Comparison of ENCODE assay signal across 2 cellular contexts in genomic region chr15:58437531-58438105, GRCh38.
TF ChIP-seq lines count a peak whose summit lies in the region.

No MANE protein-coding gene starts in this region.

TF ChIP-seq in liver, 16 proteins besides CTCF, POLR2A, EP300 and RAD21:
- TF ChIP-seq FOXA2 (IDR thresholded peaks at IDR 0.05) (no peak), JUND (IDR thresholded peaks at IDR 0.05) (no peak), HNF4G (IDR thresholded peaks at IDR 0.05) (no peak), GABPA (IDR thresholded peaks at IDR 0.05 in 1 of 2, conservative IDR thresholded peaks at IDR 0.05 in 1 of 2) (no peak), ATF3 (IDR thresholded peaks at IDR 0.05) (no peak), TAF1 (conservative IDR thresholded peaks at IDR 0.05) (no peak), EGR1 (IDR thresholded peaks at IDR 0.05; ENCODE audit: low read depth in 2 of 2) (no peak), YY1 (IDR thresholded peaks at IDR 0.05) (no peak), MAX (IDR thresholded peaks at IDR 0.05) (no peak), SP1 (IDR thresholded peaks at IDR 0.05) (no peak), HNF4A (conservative IDR thresholded peaks at IDR 0.05) (no peak), FOXA1 (IDR thresholded peaks at IDR 0.05) (no peak)
- TF ChIP-seq, protein P1, sequence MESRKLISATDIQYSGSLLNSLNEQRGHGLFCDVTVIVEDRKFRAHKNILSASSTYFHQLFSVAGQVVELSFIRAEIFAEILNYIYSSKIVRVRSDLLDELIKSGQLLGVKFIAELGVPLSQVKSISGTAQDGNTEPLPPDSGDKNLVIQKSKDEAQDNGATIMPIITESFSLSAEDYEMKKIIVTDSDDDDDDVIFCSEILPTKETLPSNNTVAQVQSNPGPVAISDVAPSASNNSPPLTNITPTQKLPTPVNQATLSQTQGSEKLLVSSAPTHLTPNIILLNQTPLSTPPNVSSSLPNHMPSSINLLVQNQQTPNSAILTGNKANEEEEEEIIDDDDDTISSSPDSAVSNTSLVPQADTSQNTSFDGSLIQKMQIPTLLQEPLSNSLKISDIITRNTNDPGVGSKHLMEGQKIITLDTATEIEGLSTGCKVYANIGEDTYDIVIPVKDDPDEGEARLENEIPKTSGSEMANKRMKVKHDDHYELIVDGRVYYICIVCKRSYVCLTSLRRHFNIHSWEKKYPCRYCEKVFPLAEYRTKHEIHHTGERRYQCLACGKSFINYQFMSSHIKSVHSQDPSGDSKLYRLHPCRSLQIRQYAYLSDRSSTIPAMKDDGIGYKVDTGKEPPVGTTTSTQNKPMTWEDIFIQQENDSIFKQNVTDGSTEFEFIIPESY (IDR thresholded peaks at IDR 0.05) = no peak

TF ChIP-seq in HepG2, 621 proteins besides CTCF, POLR2A, EP300 and RAD21:
- TF ChIP-seq CC2D1A (CRISPR knock-in tag; IDR thresholded peaks at IDR 0.05) (no peak), GTF3A (CRISPR knock-in tag; conservative IDR thresholded peaks at IDR 0.05) (no peak), NPAS2 (CRISPR knock-in tag; IDR thresholded peaks at IDR 0.05; ENCODE audit: borderline replicate concordance) (no peak), PBX3 (CRISPR knock-in tag; IDR thresholded peaks at IDR 0.05; ENCODE audit: borderline replicate concordance) (no peak), HNF4G (IDR thresholded peaks at IDR 0.05; ENCODE audit: borderline replicate concordance, low read depth, low read length) (no peak), HNF4G (CRISPR knock-in tag; IDR thresholded peaks at IDR 0.05; ENCODE audit: borderline replicate concordance, low read depth) (no peak), HNF4A (CRISPR knock-in tag; IDR thresholded peaks at IDR 0.05) (no peak), ZNF292 (CRISPR knock-in tag; IDR thresholded peaks at IDR 0.05; ENCODE audit: borderline replicate concordance, low read depth) (no peak), ZNF883 (CRISPR knock-in tag; IDR thresholded peaks at IDR 0.05; ENCODE audit: not compliant biosample characterization) (no peak), MAFK (conservative IDR thresholded peaks at IDR 0.05 in 1 of 2, IDR thresholded peaks at IDR 0.05 in 1 of 2; ENCODE audit: low read length in 2 of 2) (no peak), PRMT3 (CRISPR knock-in tag; IDR thresholded peaks at IDR 0.05; ENCODE audit: borderline replicate concordance, low read depth) (no peak), CERS6 (CRISPR knock-in tag; IDR thresholded peaks at IDR 0.05) (no peak)
TF ChIP-seq in HepG2: peak in this region for 0.
